In the genomic region with DNA sequence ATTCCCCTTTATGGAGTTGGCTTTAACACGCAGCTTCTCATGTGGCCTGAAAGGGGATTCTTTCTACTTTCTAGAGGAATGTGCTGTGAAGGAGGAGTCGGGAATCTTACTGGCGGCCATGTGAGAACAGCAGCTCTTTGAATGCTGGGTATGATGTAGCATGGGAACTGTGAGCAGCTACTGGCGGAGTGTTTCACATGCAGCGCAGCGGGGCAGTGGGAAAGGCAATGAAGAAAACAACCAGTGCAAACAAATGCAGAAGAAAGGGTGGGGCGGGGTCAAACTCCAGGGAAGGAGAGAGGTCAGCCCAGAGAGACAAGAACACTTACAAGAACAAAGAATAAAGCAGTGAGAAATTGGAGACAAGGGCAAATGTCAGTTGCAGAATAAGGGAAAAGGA, we compare ENCODE assay signal across 18 cellular contexts.
A peak's percentile ranks its signal among the peaks of the same experiment; 100 is the strongest.
DNase-seq lines count a peak whose midpoint lies in the region; ATAC-seq and TF ChIP-seq lines count a peak whose summit lies in the region.
"Had no signal": no experiment of that assay in that cellular context is flagged by ENCODE, and none has a peak within 500 bp of the region (broad histone marks: within the 10 kb centered on the region; RNA-seq: fewer than 3 reads in every experiment).

No MANE protein-coding gene starts in this region.

- H4K91ac ChIP-seq in H9 (ENCODE audit: insufficient read length, low read depth, low read length) = no peak overlapping the region

- no peak overlapping the region for H3K56ac ChIP-seq in H9 (ENCODE audit: insufficient read length, low read depth, low read length)

- H2BK5ac ChIP-seq in H9 (ENCODE audit: insufficient read length, low read length) = no peak overlapping the region

- H3K4me3 ChIP-seq in body of pancreas (no peak overlapping the region), hepatocyte (no peak overlapping the region)

- H3K27ac ChIP-seq in H9 (ENCODE audit: insufficient read length, low read depth, low read length) (no peak overlapping the region), body of pancreas (no peak overlapping the region), hepatocyte (no peak overlapping the region)
- H3K27ac ChIP-seq: neutrophil had no signal

- no CpG with 5 or more reads among the region's 7 CpGs for WGBS in H9 (ENCODE audit: extremely low coverage, insufficient read length, low lambda C conversion rate)
- 41 to 51% methylated on average over 7 of the region's 7 CpGs for WGBS in body of pancreas, 2 donors
- WGBS in hepatocyte (ENCODE audit: low lambda C conversion rate, missing lambda C conversion rate) = 45% methylated on average over 7 of the region's 7 CpGs

- H3K4ac ChIP-seq in H9 (ENCODE audit: low read depth, low read length) = no peak overlapping the region

- no peaks in the 10 kb centered on the region for H3K23me2 ChIP-seq in H9 (ENCODE audit: insufficient read length, low read depth, low read length, poor library complexity, severe bottlenecking)

- H3K14ac ChIP-seq in H9 (ENCODE audit: insufficient read depth, low read length) = no peak overlapping the region

- H3K27ac Mint-ChIP-seq in H9 = peak overlapping the region in 1 of 3 experiments; percentile 86; a peak in 3 of 7 replicates
- H3K27ac Mint-ChIP-seq in progenitor cell of endocrine pancreas = peak overlapping the region; percentile 47
- H3K27ac Mint-ChIP-seq: HFFc6; IgD-negative memory B cell; stimulated activated naive CD8-positive, alpha-beta T cell treated with anti-CD3 and anti-CD28 coated beads, Interleukin-15, Interleukin-2, amounts not matched to agents 100 ng/mL and 50 ng/mL, for 24 hours had no signal

- H3K4me3 Mint-ChIP-seq in H9 (no peak overlapping the region; a peak in 1 of 5 replicates), progenitor cell of endocrine pancreas (ENCODE audit: low read depth) (peak overlapping the region; percentile 12)
- H3K4me3 Mint-ChIP-seq: HFFc6; stimulated activated naive CD8-positive, alpha-beta T cell treated with anti-CD3 and anti-CD28 coated beads, Interleukin-15, Interleukin-2, amounts not matched to agents 100 ng/mL and 50 ng/mL, for 24 hours had no signal

- H4K20me1 ChIP-seq in H9 (ENCODE audit: control insufficient read depth, insufficient read depth, insufficient read length) (no peaks in the 10 kb centered on the region), hepatocyte (ENCODE audit: insufficient read depth, poor library complexity, severe bottlenecking) (no peaks in the 10 kb centered on the region)

- H3K4me1 Mint-ChIP-seq in H9 = peaks cover 8 to 16% of the 10 kb centered on the region in 2 experiments
- H3K4me1 Mint-ChIP-seq in progenitor cell of endocrine pancreas (ENCODE audit: low read depth) = peaks cover 18% of the 10 kb centered on the region
- H3K4me1 Mint-ChIP-seq: IgD-negative memory B cell had no signal

- intact Hi-C loops in body of pancreas (cut with DNase I) = no loop called here

- no peak overlapping the region for H3K9ac ChIP-seq in H9 (ENCODE audit: extremely low read depth, insufficient read length, low read length)

- H3T11ph ChIP-seq in H9 (ENCODE audit: low read length) = no peak overlapping the region

- no peaks in the 10 kb centered on the region for H3K9me2 ChIP-seq in hepatocyte (replicated peaks; ENCODE audit: insufficient read depth)

- no peak overlapping the region for H4K8ac ChIP-seq in H9 (replicated peaks; ENCODE audit: insufficient read length, low read depth, low read length)

- H2BK15ac ChIP-seq in H9 (ENCODE audit: low read depth, low read length) = no peak overlapping the region

- no peak overlapping the region for H2AFZ ChIP-seq in H9 (ENCODE audit: low read length)
- H2AFZ ChIP-seq in hepatocyte = no peak overlapping the region

- DNase-seq in H9 (peak; percentile 87), body of pancreas (peak in 3 of 4 donors; percentile 1 to 27 (median 11)), hepatocyte (ENCODE audit: low spot score) (peak; percentile 46), progenitor cell of endocrine pancreas (ENCODE audit: low spot score, unreplicated experiment) (peak; percentile 17), COR-L47 (lab: John Stamatoyannopoulos, UW) (no peak), MV-4-11 (lab: John Stamatoyannopoulos, UW) (no peak), NOMO-1 treated with DMSO at 0.1 percent for 48 hours (lab: John Stamatoyannopoulos, UW; ENCODE audit: unreplicated experiment) (no peak)
- DNase-seq: activated T-cell treated with anti-CD3 and anti-CD28 coated beads, Interleukin-2, amount 50 U/mL, for 1 hour; DMS79 treated with DMSO at 0.1 percent for 48 hours; HFFc6; kidney; NK-92 treated with Interleukin-12 subunit alpha and Interleukin-12 subunit beta, amount 100 ng/mL, for 24 hours; stimulated activated CD4-positive, alpha-beta T cell treated with anti-CD3 and anti-CD28 coated beads, Interleukin-4, amount 100 ng/mL, for 24 hours had no signal

- ATAC-seq in body of pancreas = no peak
- no peak for ATAC-seq in HG03108 (IDR thresholded peaks at IDR 0.05; ENCODE audit: unreplicated experiment)
- ATAC-seq: esophagus mucosa had no signal

- no peaks in the 10 kb centered on the region for H3K9me3 ChIP-seq in H9 (ENCODE audit: control insufficient read depth, low read depth, low read length)
- no peaks in the 10 kb centered on the region for H3K9me3 ChIP-seq in body of pancreas
- H3K9me3 ChIP-seq in hepatocyte (ENCODE audit: low read depth) = no peaks in the 10 kb centered on the region
- H3K9me3 ChIP-seq: neutrophil had no signal

- H3K79me2 ChIP-seq in H9 (ENCODE audit: insufficient read depth, low read length) = no peaks in the 10 kb centered on the region
- H3K79me2 ChIP-seq in hepatocyte = no peaks in the 10 kb centered on the region

- no peak for TF ChIP-seq CTCF in H9 (conservative IDR thresholded peaks at IDR 0.05)
- TF ChIP-seq CTCF in body of pancreas (IDR thresholded peaks at IDR 0.05) = no peak
- no peak for TF ChIP-seq CTCF in hepatocyte (IDR thresholded peaks at IDR 0.05; ENCODE audit: poor library complexity)
- no peak for TF ChIP-seq CTCF in progenitor cell of endocrine pancreas (IDR thresholded peaks at IDR 0.05; ENCODE audit: unreplicated experiment)

- H2BK12ac ChIP-seq in H9 (ENCODE audit: insufficient read length, low read depth, low read length) = no peak overlapping the region

- no peak for TF ChIP-seq POLR2A in body of pancreas (IDR thresholded peaks at IDR 0.05)

- no peak overlapping the region for H2BK20ac ChIP-seq in H9 (ENCODE audit: low read depth, low read length, poor library complexity, severe bottlenecking)

- H3K23ac ChIP-seq in H9 (ENCODE audit: insufficient read length, low read depth, low read length) = no peak overlapping the region

- H3K36me3 ChIP-seq in body of pancreas (replicated peaks in 1 of 2; ENCODE audit: insufficient read depth in 1 of 2, low read depth in 2 of 2) (no peaks in the 10 kb centered on the region), hepatocyte (replicated peaks; ENCODE audit: insufficient read depth, low read depth) (no peaks in the 10 kb centered on the region)
- H3K36me3 ChIP-seq: neutrophil had no signal

- H3K27me3 Mint-ChIP-seq in H9 (ENCODE audit: low read depth) (no peaks in the 10 kb centered on the region), progenitor cell of endocrine pancreas (no peaks in the 10 kb centered on the region)
- H3K27me3 Mint-ChIP-seq: IgD-negative memory B cell; stimulated activated naive CD8-positive, alpha-beta T cell treated with anti-CD3 and anti-CD28 coated beads, Interleukin-15, Interleukin-2, amounts not matched to agents 100 ng/mL and 50 ng/mL, for 24 hours had no signal

- H2AK5ac ChIP-seq in H9 (ENCODE audit: insufficient read length, low read length) = no peak overlapping the region

- H3K36me3 Mint-ChIP-seq in H9 (ENCODE audit: insufficient read depth in 1 of 3, low read depth in 3 of 3) = no peaks in the 10 kb centered on the region
- H3K36me3 Mint-ChIP-seq in progenitor cell of endocrine pancreas (ENCODE audit: insufficient read depth) = no peaks in the 10 kb centered on the region
- H3K36me3 Mint-ChIP-seq: IgD-negative memory B cell had no signal

- H3K18ac ChIP-seq in H9 (ENCODE audit: insufficient read length, low read depth, low read length) = no peak overlapping the region

- H4K5ac ChIP-seq in H9 (ENCODE audit: insufficient read length, low read depth, low read length) = no peak overlapping the region

- no peaks in the 10 kb centered on the region for H3K27me3 ChIP-seq in H9 (ENCODE audit: insufficient read depth, low read length)
- H3K27me3 ChIP-seq in body of pancreas = no peaks in the 10 kb centered on the region
- no peaks in the 10 kb centered on the region for H3K27me3 ChIP-seq in hepatocyte
- H3K27me3 ChIP-seq: neutrophil had no signal

- H3K4me2 ChIP-seq in H9 (ENCODE audit: insufficient read depth, insufficient read length, low read length) (no peak overlapping the region), hepatocyte (peak overlapping the region; percentile 7)

- H3K9me3 Mint-ChIP-seq in H9 (peaks cover 47 to 48% of the 10 kb centered on the region in 2 experiments), progenitor cell of endocrine pancreas (ENCODE audit: low read depth) (peaks cover 8% of the 10 kb centered on the region)
- H3K9me3 Mint-ChIP-seq: HFFc6; stimulated activated naive CD8-positive, alpha-beta T cell treated with anti-CD3 and anti-CD28 coated beads, Interleukin-15, Interleukin-2, amounts not matched to agents 100 ng/mL and 50 ng/mL, for 24 hours had no signal

- no peaks in the 10 kb centered on the region for H3K4me1 ChIP-seq in H9 (ENCODE audit: insufficient read depth, low read length)
- H3K4me1 ChIP-seq in body of pancreas = no peaks in the 10 kb centered on the region
- no peaks in the 10 kb centered on the region for H3K4me1 ChIP-seq in hepatocyte (ENCODE audit: insufficient read depth)

- H2BK120ac ChIP-seq in H9 (ENCODE audit: low read depth, low read length, poor library complexity, severe bottlenecking) = no peak overlapping the region

- H3K79me1 ChIP-seq in H9 (ENCODE audit: insufficient read depth, low read depth, low read length, poor library complexity, severe bottlenecking) = no peaks in the 10 kb centered on the region

Comparison
In these comparisons a context has a peak if more than half of its experiments do, and no peak if none do; other contexts are left out.
1. DNase-seq: peak in H9 (single experiment), body of pancreas (3 of 4), hepatocyte (single experiment) and progenitor cell of endocrine pancreas (single experiment); none in COR-L47 (single experiment), MV-4-11 (single experiment) and NOMO-1 treated with DMSO at 0.1 percent for 48 hours (single experiment).